In the genomic region with DNA sequence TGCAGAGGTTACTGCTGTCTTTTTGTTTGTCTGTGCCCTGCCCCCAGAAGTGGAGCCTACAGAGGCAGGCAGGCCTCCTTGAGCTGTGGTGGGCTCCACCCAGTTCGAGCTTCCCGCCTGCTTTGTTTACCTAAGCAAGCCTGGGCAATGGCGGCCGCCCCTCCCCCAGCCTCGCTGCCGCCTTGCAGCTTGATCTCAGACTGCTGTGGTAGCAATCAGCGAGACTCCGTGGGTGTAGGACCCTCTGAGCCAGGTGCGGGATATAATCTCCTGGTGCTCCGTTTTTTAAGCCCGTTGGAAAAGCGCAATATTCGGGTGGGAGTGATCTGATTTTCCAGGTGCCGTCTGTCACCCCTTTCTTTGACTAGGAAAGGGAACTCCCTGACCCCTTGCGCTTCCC, we compare ENCODE assay signal across 12 cellular contexts. TPM values are rescaled to one million over a fixed set of nuclear protein-coding genes. Genes with fewer than 3 reads are reported as not detected.
"Had no signal": no experiment of that assay in that cellular context is flagged by ENCODE, and none has a peak within 500 bp of the region (broad histone marks: within the 10 kb centered on the region; RNA-seq: fewer than 3 reads in every experiment).

No MANE protein-coding gene starts in this region.

RNA-seq across cellular contexts. Expression of a gene that starts 43.5 kb away (rescaled TPM):
- total RNA-seq: kidney, kidney epithelial cell, left cardiac atrium, left lung, left ventricle myocardium inferior, left ventricle myocardium superior, lower leg skin, lower lobe of right lung, lung, lung microvascular endothelial cell, mesothelial cell of epicardium, mononuclear cell had no signal
